ENCODE assay signal across 11 cellular contexts in genomic region chr6:2848851-2849250, GRCh38. TPM values are rescaled to one million over a fixed set of nuclear protein-coding genes. Genes with fewer than 3 reads are reported as not detected.
A peak's percentile ranks its signal among the peaks of the same experiment; 100 is the strongest.
DNase-seq lines count a peak whose midpoint lies in the region; ATAC-seq, FAIRE-seq and TF ChIP-seq lines count a peak whose summit lies in the region.
"Had no signal": no experiment of that assay in that cellular context is flagged by ENCODE, and none has a peak within 500 bp of the region (broad histone marks: within the 10 kb centered on the region; RNA-seq: fewer than 3 reads in every experiment).

No MANE protein-coding gene starts in this region.

- no peak for FAIRE-seq in HTR-8/SVneo (lab: Jason Lieb, UNC)
- FAIRE-seq: colon had no signal

- DNase-seq in Karpas-422, result peak; percentile 89
- peak; percentile 62 for DNase-seq in activated T-cell treated with anti-CD3 and anti-CD28 coated beads for 1 hour (ENCODE audit: low read depth)
- DNase-seq in left lung, result no peak
- DNase-seq in HTR-8/SVneo (ENCODE audit: insufficient read length, low spot score), result no peak
- no peak for DNase-seq in SKM-1 (lab: John Stamatoyannopoulos, UW; ENCODE audit: unreplicated experiment)
- DNase-seq in middle frontal gyrus (ENCODE audit: extremely low spot score, low spot score), result no peak
- DNase-seq in NCI-H2171 treated with DMSO at 0.1 percent for 48 hours (lab: John Stamatoyannopoulos, UW), result no peak
- DNase-seq: mesenchymal stem cell, tibial artery had no signal

- intact Hi-C loops in left lung (cut with DNase I), result loop anchor here in 1 of 2 donors (10.0 kb wide), 1 partner anchor 206 kb away; no protein-coding TSS in a partner anchor

- no peaks in the 10 kb centered on the region for H3K36me3 ChIP-seq in BLaER1 treated with 17β-estradiol and CSF1 and Interleukin-3, amounts not matched to agents 10 nM and 100 nM
- H3K36me3 ChIP-seq in Karpas-422 (ENCODE audit: insufficient read depth, low read length), result no peaks in the 10 kb centered on the region
- H3K36me3 ChIP-seq in left lung, result no peaks in the 10 kb centered on the region
- H3K36me3 ChIP-seq: tibial artery had no signal

- no peaks in the 10 kb centered on the region for H3K79me2 ChIP-seq in Karpas-422 (ENCODE audit: low read length)

- H2AFZ ChIP-seq in Karpas-422 (ENCODE audit: low read length), result no peak overlapping the region

- H3K27me3 ChIP-seq in BLaER1 treated with 17β-estradiol and CSF1 and Interleukin-3, amounts not matched to agents 10 nM and 100 nM, result 0 out of 22 replicates have a peak, but pooled peaks cover 0 to 4% (median 0%) of the 10 kb centered on the region in 11 experiments
- H3K27me3 ChIP-seq in Karpas-422 (ENCODE audit: low read length), result no peaks in the 10 kb centered on the region
- H3K27me3 ChIP-seq in left lung, result no peaks in the 10 kb centered on the region
- H3K27me3 ChIP-seq: tibial artery had no signal

- no peak overlapping the region for H3K4me3 ChIP-seq in BLaER1 treated with 17β-estradiol and CSF1 and Interleukin-3, amounts not matched to agents 10 nM and 100 nM
- H3K4me3 ChIP-seq in Karpas-422 (ENCODE audit: low read length) (no peak overlapping the region; the same call in 1 of the 2 replicates), left lung (no peak overlapping the region)
- H3K4me3 ChIP-seq: tibial artery had no signal

- TF ChIP-seq CTCF in left lung (IDR thresholded peaks at IDR 0.05), result no peak

- peak overlapping the region in 8 of 11 experiments; percentile 15 to 59 (median 30); a peak in 10 of 22 replicates for H3K4me2 ChIP-seq in BLaER1 treated with 17β-estradiol and CSF1 and Interleukin-3, amounts not matched to agents 10 nM and 100 nM
- H3K4me2 ChIP-seq in Karpas-422 (ENCODE audit: low read depth, low read length, poor library complexity, severe bottlenecking), result peak overlapping the region; percentile 46

- H3K27ac ChIP-seq in BLaER1 treated with 17β-estradiol and CSF1 and Interleukin-3, amounts not matched to agents 10 nM and 100 nM, result no peak overlapping the region
- H3K27ac ChIP-seq in Karpas-422 (ENCODE audit: low read length) (peak overlapping the region; percentile 71), left lung (no peak overlapping the region)
- H3K27ac ChIP-seq: tibial artery had no signal

- ATAC-seq in left lung, result peak; percentile 22

- H3K9me2 ChIP-seq in Karpas-422 (replicated peaks; ENCODE audit: insufficient read depth, low read length), result no peaks in the 10 kb centered on the region

- H3K9ac ChIP-seq in BLaER1 treated with 17β-estradiol and CSF1 and Interleukin-3, amounts not matched to agents 10 nM and 100 nM, result no peak overlapping the region
- 0 out of 2 replicates have a peak overlapping the region, but pooled peaks have one; percentile 1 for H3K9ac ChIP-seq in Karpas-422 (ENCODE audit: low read length)

- no peaks in the 10 kb centered on the region for H4K20me1 ChIP-seq in BLaER1 treated with 17β-estradiol and CSF1 and Interleukin-3, amounts not matched to agents 10 nM and 100 nM
- H4K20me1 ChIP-seq in Karpas-422 (ENCODE audit: insufficient read depth, low read depth, low read length), result no peaks in the 10 kb centered on the region

- H3K4me1 ChIP-seq in BLaER1 treated with 17β-estradiol and CSF1 and Interleukin-3, amounts not matched to agents 10 nM and 100 nM, result peaks cover 15 to 80% (median 52%) of the 10 kb centered on the region in 10 experiments
- peaks cover 38% of the 10 kb centered on the region for H3K4me1 ChIP-seq in Karpas-422 (ENCODE audit: low read length)
- H3K4me1 ChIP-seq in left lung, result peaks cover 9 to 71% of the 10 kb centered on the region in 2 donors

- H3K9me3 ChIP-seq in BLaER1 treated with 17β-estradiol and CSF1 and Interleukin-3, amounts not matched to agents 10 nM and 100 nM (replicated peaks in 1 of 11), result peaks cover 0 to 6% (median 0%) of the 10 kb centered on the region in 11 experiments; a peak in 2 of 22 replicates
- H3K9me3 ChIP-seq in Karpas-422 (ENCODE audit: low read length), result no peaks in the 10 kb centered on the region
- no peaks in the 10 kb centered on the region for H3K9me3 ChIP-seq in left lung
- H3K9me3 ChIP-seq: tibial artery had no signal

RNA-seq across cellular contexts. Expression of gene SERPINB1, which starts 7.2 kb away (rescaled TPM):
- total RNA-seq in Karpas-422 (2014; rRNA removed; shearing (Covaris generic); ENCODE audit: low replicate concordance), result 0.22 TPM in 1 of 2 replicates, not detected in the other
- total RNA-seq in left lung, result 100 to 1,000 TPM in 1 of 2 donors, 10 to 100 TPM in 1; 82.2 to 121 TPM

RNA-seq across cellular contexts. Expression of gene SERPINB9, which starts 54.3 kb away (rescaled TPM):
- 55.6 and 107 TPM in 2 replicates for total RNA-seq in Karpas-422 (2014; rRNA removed; shearing (Covaris generic); ENCODE audit: low replicate concordance)
- total RNA-seq in left lung, result 10 to 100 TPM in 1 of 2 donors, 1 to 10 TPM in 1; 7.6 to 17.0 TPM

Comparison
In these comparisons a context has a peak if more than half of its experiments do, and no peak if none do; other contexts are left out.
1. DNase-seq: peak in Karpas-422 (single experiment) and activated T-cell treated with anti-CD3 and anti-CD28 coated beads for 1 hour (single experiment); none in left lung (0 of 2), HTR-8/SVneo (single experiment), SKM-1 (single experiment), middle frontal gyrus (single experiment) and NCI-H2171 treated with DMSO at 0.1 percent for 48 hours (single experiment).
2. RNA of gene SERPINB1, which starts 7.2 kb away (total RNA-seq): 82.2 to 121 TPM in left lung; 0.22 TPM in Karpas-422; every median in the first group is over 10 times any median in the second.